ENCODE assay signal across 18 cellular contexts in genomic region chr16:83925095-83925905, GRCh38. TPM values are rescaled to one million over a fixed set of nuclear protein-coding genes. Genes with fewer than 3 reads are reported as not detected.
"Had no signal": no experiment of that assay in that cellular context is flagged by ENCODE, and none has a peak within 500 bp of the region (broad histone marks: within the 10 kb centered on the region; RNA-seq: fewer than 3 reads in every experiment).

No MANE protein-coding gene starts in this region.

- H3K4me3 Mint-ChIP-seq: activated naive CD8-positive, alpha-beta T cell treated with anti-CD3 and anti-CD28 coated beads for 36 hours; effector memory CD8-positive, alpha-beta T cell; mesothelial cell of epicardium; natural killer cell treated with Interleukin-12 subunit alpha and Interleukin-12 subunit beta and Interleukin-15 and Interleukin-18, amount 100 ng/mL, for 72 hours had no signal

- H3K27ac Mint-ChIP-seq: activated naive CD8-positive, alpha-beta T cell treated with anti-CD3 and anti-CD28 coated beads for 36 hours; mesothelial cell of epicardium; natural killer cell treated with Interleukin-12 subunit alpha and Interleukin-12 subunit beta and Interleukin-15 and Interleukin-18, amount 100 ng/mL, for 72 hours had no signal

- H3K27me3 Mint-ChIP-seq: activated naive CD8-positive, alpha-beta T cell treated with anti-CD3 and anti-CD28 coated beads for 36 hours; effector memory CD8-positive, alpha-beta T cell; natural killer cell treated with Interleukin-12 subunit alpha and Interleukin-12 subunit beta and Interleukin-15 and Interleukin-18, amount 100 ng/mL, for 72 hours had no signal

- H3K9me3 ChIP-seq: esophagus squamous epithelium, testis had no signal

- DNase-seq: activated CD4-positive, alpha-beta T cell treated with anti-CD3 and anti-CD28 coated beads, Interleukin-2, amount 50 U/mL, for 4 hours; activated naive CD4-positive, alpha-beta T cell; activated naive CD8-positive, alpha-beta T cell treated with anti-CD3 and anti-CD28 coated beads for 36 hours; amniotic stem cell; effector memory CD8-positive, alpha-beta T cell; esophagus squamous epithelium; left colon; occipital lobe; T-helper 2 cell; testis had no signal

- H3K9me3 Mint-ChIP-seq: activated naive CD8-positive, alpha-beta T cell treated with anti-CD3 and anti-CD28 coated beads for 36 hours; effector memory CD8-positive, alpha-beta T cell; mesothelial cell of epicardium; natural killer cell treated with Interleukin-12 subunit alpha and Interleukin-12 subunit beta and Interleukin-15 and Interleukin-18, amount 100 ng/mL, for 72 hours had no signal

- H3K4me3 ChIP-seq: esophagus squamous epithelium, lung, testis had no signal

- H3K27me3 ChIP-seq: esophagus squamous epithelium, testis had no signal

- H3K36me3 Mint-ChIP-seq: natural killer cell treated with Interleukin-12 subunit alpha and Interleukin-12 subunit beta and Interleukin-15 and Interleukin-18, amount 100 ng/mL, for 72 hours had no signal

- ATAC-seq: effector memory CD8-positive, alpha-beta T cell; left colon; natural killer cell treated with Interleukin-12 subunit alpha and Interleukin-12 subunit beta and Interleukin-15 and Interleukin-18, amount 100 ng/mL, for 72 hours had no signal

- H3K27ac ChIP-seq: esophagus squamous epithelium, testis, VCaP had no signal

- H3K4me1 Mint-ChIP-seq: activated naive CD8-positive, alpha-beta T cell treated with anti-CD3 and anti-CD28 coated beads for 36 hours had no signal

RNA-seq across cellular contexts. Expression of gene NECAB2, which starts 42.7 kb away (rescaled TPM):
- total RNA-seq: activated CD8-positive, alpha-beta memory T cell treated with anti-CD3 and anti-CD28 coated beads for 36 hours; activated naive CD8-positive, alpha-beta T cell treated with anti-CD3 and anti-CD28 coated beads for 36 hours; dermis microvascular lymphatic vessel endothelial cell; esophagus squamous epithelium; natural killer cell treated with Interleukin-12 subunit alpha and Interleukin-12 subunit beta and Interleukin-15 and Interleukin-18, amount 100 ng/mL, for 72 hours; skeletal muscle tissue; ureter had no signal
